37 cellular contexts compared by ENCODE assay signal in genomic region chr16:28918698-28919097, GRCh38. TPM values are rescaled to one million over a fixed set of nuclear protein-coding genes. Genes with fewer than 3 reads are reported as not detected.
"Had no signal": no experiment of that assay in that cellular context is flagged by ENCODE, and none has a peak within 500 bp of the region (broad histone marks: within the 10 kb centered on the region; RNA-seq: fewer than 3 reads in every experiment).

No MANE protein-coding gene starts in this region.

- H3K4me3 ChIP-seq: adrenal gland, ascending aorta, body of pancreas, breast epithelium, cardiac muscle cell had no signal

- H3K27ac ChIP-seq: adrenal gland, ascending aorta, body of pancreas, brain microvascular endothelial cell, breast epithelium, cardiac muscle cell had no signal

- FAIRE-seq: astrocyte, bronchial epithelial cell had no signal

- H3K4me1 ChIP-seq: ascending aorta, breast epithelium had no signal

- ATAC-seq: activated naive CD4-positive, alpha-beta T cell treated with anti-CD3 and anti-CD28 coated beads, Interleukin-2, amount 50 U/mL, for 72 hours; activated naive CD8-positive, alpha-beta T cell treated with anti-CD3 and anti-CD28 coated beads, Interleukin-2, amount 50 U/mL, for 24 hours; activated T-cell treated with anti-CD3 and anti-CD28 coated beads, Interleukin-2, amount 50 U/mL, for 4 hours; activated T-cell treated with anti-CD3 and anti-CD28 coated beads, Interleukin-2, amount 50 U/mL, for 72 hours; activated T-helper 17 cell treated with anti-CD3 and anti-CD28 coated beads, Interleukin-2, amount 50 U/mL, for 72 hours; body of pancreas had no signal

- H3K9me3 ChIP-seq: adrenal gland, ascending aorta, body of pancreas, breast epithelium had no signal

- H3K27me3 ChIP-seq: adrenal gland, ascending aorta, body of pancreas, brain microvascular endothelial cell, breast epithelium, cardiac muscle cell had no signal

- DNase-seq: activated effector memory CD4-positive, alpha-beta T cell treated with anti-CD3 and anti-CD28 coated beads, Interleukin-2, amount 50 U/mL, for 16 hours; activated effector memory CD4-positive, alpha-beta T cell treated with Interleukin-2 at 50 U/mL for 16 hours; activated gamma-delta T cell; activated gamma-delta T cell treated with Interleukin-2 at 50 U/mL for 16 hours; activated naive CD4-positive, alpha-beta T cell; activated naive CD4-positive, alpha-beta T cell treated with anti-CD3 and anti-CD28 coated beads for 36 hours; activated naive CD4-positive, alpha-beta T cell treated with anti-CD3 and anti-CD28 coated beads, Interleukin-2, amount 10 ng/mL, durations not matched to agents 7 days and 5 days; activated naive CD4-positive, alpha-beta T cell treated with anti-CD3 and anti-CD28 coated beads, Interleukin-2, amount 50 U/mL, for 16 hours; activated naive CD4-positive, alpha-beta T cell treated with Interleukin-2 at 50 U/mL for 16 hours; activated naive CD8-positive, alpha-beta T cell treated with anti-CD3 and anti-CD28 coated beads for 36 hours; activated naive CD8-positive, alpha-beta T cell treated with anti-CD3 and anti-CD28 coated beads, Interleukin-2, amount 10 ng/mL, durations not matched to agents 7 days and 5 days; activated naive CD8-positive, alpha-beta T cell treated with anti-CD3 and anti-CD28 coated beads, Interleukin-2, amount 50 U/mL, for 24 hours; activated T-cell treated with anti-CD3 and anti-CD28 coated beads, Interleukin-2, amount 50 U/mL, for 24 hours; activated T-cell treated with anti-CD3 and anti-CD28 coated beads, Interleukin-2, amount 50 U/mL, for 4 hours; activated T-cell treated with anti-CD3 and anti-CD28 coated beads, Interleukin-2, amount 50 U/mL, for 48 hours; activated T-cell treated with anti-CD3 and anti-CD28 coated beads, Interleukin-2, amount 50 U/mL, for 72 hours; adrenal gland; amniotic stem cell; amygdala; anterior cingulate cortex; aorta; body of pancreas; brain microvascular endothelial cell; caudate nucleus; central memory CD4-positive, alpha-beta T cell; cerebellar nuclear complex had no signal

- H3K36me3 ChIP-seq: breast epithelium had no signal

RNA-seq across cellular contexts. Expression of gene CD19, which starts 13.1 kb away (rescaled TPM):
- total RNA-seq: activated T-helper 1 cell treated with anti-CD3 and anti-CD28 coated beads, Interleukin-12 subunit alpha, Interleukin-12 subunit beta, Interleukin-2, Interleukin-4 antibody, amounts not matched to agents 30 ng/mL and 10 ng/mL and 1 ng/mL, durations not matched to agents 14 hours and 24 hours and 36 hours; ascending aorta; astrocyte; body of pancreas; breast epithelium; bronchial epithelial cell; cardiac septum; cerebellum; chondrocyte had no signal
- polyA plus RNA-seq: cardiac muscle cell had no signal

RNA-seq across cellular contexts. Expression of gene ATP2A1, which starts 40.4 kb away (rescaled TPM):
- total RNA-seq: ascending aorta, body of pancreas had no signal
